In genomic region chr11:102115557-102115956, GRCh38 we compare ENCODE assay signal across 11 cellular contexts. TPM values are rescaled to one million over a fixed set of nuclear protein-coding genes. Genes with fewer than 3 reads are reported as not detected.
DNase-seq lines count a peak whose midpoint lies in the region; ATAC-seq and TF ChIP-seq lines count a peak whose summit lies in the region.
"Had no signal": no experiment of that assay in that cellular context is flagged by ENCODE, and none has a peak within 500 bp of the region (broad histone marks: within the 10 kb centered on the region; RNA-seq: fewer than 3 reads in every experiment).

No MANE protein-coding gene starts in this region.

- peak; percentile 70 for DNase-seq in HT-29 (ENCODE audit: low spot score)
- peak; percentile 51 to 52 for DNase-seq in cardiac fibroblast (ENCODE audit: low read depth in 2 of 2)
- peak in 1 of 2 donors; percentile 30 for DNase-seq in left colon
- no peak for DNase-seq in stimulated activated CD4-positive, alpha-beta T cell treated with anti-CD3 and anti-CD28 coated beads, Interleukin-2, amount 100 ng/mL, for 48 hours
- DNase-seq in SIG-M5 treated with dmso at 0.1 percent for 504 hours (lab: John Stamatoyannopoulos, UW; ENCODE audit: unreplicated experiment) = no peak
- DNase-seq: foreskin melanocyte; stimulated activated naive CD4-positive, alpha-beta T cell; T-helper 1 cell had no signal

- ATAC-seq in left colon = peak; percentile 72
- ATAC-seq in HG02884 (IDR thresholded peaks at IDR 0.05; ENCODE audit: unreplicated experiment) = no peak
- ATAC-seq in HG03175 (IDR thresholded peaks at IDR 0.05; ENCODE audit: unreplicated experiment) = no peak

- TF ChIP-seq CTCF in cardiac fibroblast (IDR thresholded peaks at IDR 0.05; ENCODE audit: low read depth, low read length) = no peak

- H3K9ac ChIP-seq in subcutaneous abdominal adipose tissue (ENCODE audit: low read length in 5 of 5) = peak overlapping the region in 1 of 5 donors; percentile 32

- peaks cover 0 to 60% (median 22%) of the 10 kb centered on the region in 5 donors for H3K4me1 ChIP-seq in subcutaneous abdominal adipose tissue (ENCODE audit: control insufficient read depth in 5 of 5, insufficient read depth in 5 of 5, low read length in 5 of 5)

- peak overlapping the region; percentile 69 for H3K27ac ChIP-seq in subcutaneous abdominal adipose tissue (ENCODE audit: low read depth, low read length)

- peaks cover 0 to 13% (median 5%) of the 10 kb centered on the region in 5 donors for H3K36me3 ChIP-seq in subcutaneous abdominal adipose tissue (ENCODE audit: control insufficient read depth in 5 of 5, insufficient read depth in 5 of 5, low read length in 5 of 5)

- no peaks in the 10 kb centered on the region for H3K9me3 ChIP-seq in subcutaneous abdominal adipose tissue (ENCODE audit: control insufficient read depth in 5 of 5, low read length in 5 of 5)

- intact Hi-C loops in left colon (cut with DNase I, micrococcal nuclease) = no loop called here

- no peaks in the 10 kb centered on the region for H3K27me3 ChIP-seq in subcutaneous abdominal adipose tissue (ENCODE audit: control insufficient read depth in 5 of 5, insufficient read depth in 4 of 5, low read length in 5 of 5)

- H3K4me3 ChIP-seq in cardiac fibroblast (replicated peaks in 1 of 2; ENCODE audit: low read depth in 2 of 2, low read length in 2 of 2) (no peak overlapping the region), subcutaneous abdominal adipose tissue (ENCODE audit: low read depth in 1 of 5, low read length in 5 of 5) (no peak overlapping the region)

RNA-seq across cellular contexts. Expression of gene YAP1, which starts 5.3 kb away (rescaled TPM):
- total RNA-seq in HT-29 (2014; rRNA removed; shearing (Covaris generic)) = 112 TPM in 2 replicates
- 10 to 100 TPM; 46.2 to 49.1 TPM for total RNA-seq in left colon

Comparison
In these comparisons a context has a peak if more than half of its experiments do, and no peak if none do; other contexts are left out.
1. DNase-seq: peak in HT-29 (single experiment) and cardiac fibroblast (2 of 2); none in stimulated activated CD4-positive, alpha-beta T cell treated with anti-CD3 and anti-CD28 coated beads, Interleukin-2, amount 100 ng/mL, for 48 hours (0 of 2) and SIG-M5 treated with dmso at 0.1 percent for 504 hours (single experiment).